ENCODE assay signal across 8 cellular contexts in genomic region chr13:19634129-19634740, GRCh38. TPM values are rescaled to one million over a fixed set of nuclear protein-coding genes. Genes with fewer than 3 reads are reported as not detected.
DNase-seq lines count a peak whose midpoint lies in the region; ATAC-seq and TF ChIP-seq lines count a peak whose summit lies in the region.

No MANE protein-coding gene starts in this region.

- peaks cover 33 to 46% (median 39%) of the 10 kb centered on the region in 4 donors for H3K4me1 ChIP-seq in esophagus muscularis mucosa

- WGBS in esophagus muscularis mucosa: 0% methylated on average over 14 of the region's 14 CpGs

- H3K27me3 Mint-ChIP-seq in stimulated activated naive CD8-positive, alpha-beta T cell treated with anti-CD3 and anti-CD28 coated beads, Interleukin-15, Interleukin-2, amounts not matched to agents 100 ng/mL and 50 ng/mL, for 24 hours: no peaks in the 10 kb centered on the region
- H3K27me3 Mint-ChIP-seq in T-cell: no peaks in the 10 kb centered on the region

- peak overlapping the region; percentile 98 for H3K27ac Mint-ChIP-seq in stimulated activated naive CD8-positive, alpha-beta T cell treated with anti-CD3 and anti-CD28 coated beads, Interleukin-15, Interleukin-2, amounts not matched to agents 100 ng/mL and 50 ng/mL, for 24 hours
- peak overlapping the region; percentile 99 to 100 for H3K27ac Mint-ChIP-seq in T-cell

- no peaks in the 10 kb centered on the region for H3K9me3 ChIP-seq in esophagus muscularis mucosa

- DNase-seq in stimulated activated naive CD8-positive, alpha-beta T cell treated with anti-CD3 and anti-CD28 coated beads, Interleukin-15, Interleukin-2, amounts not matched to agents 100 U/mL and 50 U/mL, for 24 hours: no peak
- DNase-seq in T-cell: peak in 3 of 34 experiments; percentile 4 to 8 (median 6)
- DNase-seq in esophagus muscularis mucosa (ENCODE audit: extremely low spot score): no peak
- peak; percentile 59 for DNase-seq in myocyte (ENCODE audit: low read depth)
- no peak for DNase-seq in H4 (ENCODE audit: low spot score)
- no peak for DNase-seq in stimulated activated naive CD4-positive, alpha-beta T cell treated with Interleukin-2 at 50 U/mL for 16 hours (lab: John Stamatoyannopoulos, UW)

- intact Hi-C loops in esophagus muscularis mucosa (cut with DNase I): loop anchor here (5.0 to 10.0 kb wide), 2 partner anchors 231 to 323 kb away; partner anchors contain the start of genes ZMYM2 and ZMYM5

- no peak for ATAC-seq in stimulated activated naive CD8-positive, alpha-beta T cell treated with anti-CD3 and anti-CD28 coated beads, Interleukin-15, Interleukin-2, amounts not matched to agents 100 U/mL and 50 U/mL, for 24 hours
- peak; percentile 22 for ATAC-seq in HG03159 (IDR thresholded peaks at IDR 0.05; ENCODE audit: unreplicated experiment)
- peak; percentile 14 to 22 (median 20) for ATAC-seq in T-cell (replicated peaks in 1 of 4)

- no peak for TF ChIP-seq EP300 in esophagus muscularis mucosa (IDR thresholded peaks at IDR 0.05)

- H3K36me3 Mint-ChIP-seq in stimulated activated naive CD8-positive, alpha-beta T cell treated with anti-CD3 and anti-CD28 coated beads, Interleukin-15, Interleukin-2, amounts not matched to agents 100 ng/mL and 50 ng/mL, for 24 hours (ENCODE audit: low read depth): peaks cover 38% of the 10 kb centered on the region
- peaks cover 15% of the 10 kb centered on the region for H3K36me3 Mint-ChIP-seq in T-cell

- POLR2A ChIA-PET in T-cell (lab: Charles Lee): interaction anchor here (0.5 to 1.1 kb wide), 2 partner anchors 43 to 215 kb away, joined by 3 to 5 read pairs; no protein-coding TSS in a partner anchor

- H3K4me3 ChIP-seq in esophagus muscularis mucosa: peak overlapping the region; percentile 73 to 91 (median 84)

- CTCF ChIA-PET in T-cell (lab: Charles Lee): interaction anchor here in 1 of 2 donors (0.6 kb wide), 1 partner anchor 695 kb away, joined by 7 read pairs; no protein-coding TSS in a partner anchor

- TF ChIP-seq POLR2A in esophagus muscularis mucosa (IDR thresholded peaks at IDR 0.05; ENCODE audit: low read depth): no peak

- H3K27me3 ChIP-seq in esophagus muscularis mucosa: no peaks in the 10 kb centered on the region

- no peak for TF ChIP-seq CTCF in esophagus muscularis mucosa (IDR thresholded peaks at IDR 0.05)

- peak overlapping the region; percentile 92 to 96 (median 94) for H3K27ac ChIP-seq in esophagus muscularis mucosa (replicated peaks in 1 of 4)

- H3K36me3 ChIP-seq in esophagus muscularis mucosa: peaks cover 0 to 4% (median 0%) of the 10 kb centered on the region in 4 donors

- peak overlapping the region; percentile 99 for H3K4me3 Mint-ChIP-seq in stimulated activated naive CD8-positive, alpha-beta T cell treated with anti-CD3 and anti-CD28 coated beads, Interleukin-15, Interleukin-2, amounts not matched to agents 100 ng/mL and 50 ng/mL, for 24 hours
- H3K4me3 Mint-ChIP-seq in T-cell: peak overlapping the region; percentile 100

- peaks cover 43% of the 10 kb centered on the region for H3K4me1 Mint-ChIP-seq in stimulated activated naive CD8-positive, alpha-beta T cell treated with anti-CD3 and anti-CD28 coated beads, Interleukin-15, Interleukin-2, amounts not matched to agents 100 ng/mL and 50 ng/mL, for 24 hours (ENCODE audit: low read depth)
- H3K4me1 Mint-ChIP-seq in T-cell: peaks cover 41 to 48% (median 46%) of the 10 kb centered on the region in 3 donors

- peaks cover 4% of the 10 kb centered on the region for H3K9me3 Mint-ChIP-seq in stimulated activated naive CD8-positive, alpha-beta T cell treated with anti-CD3 and anti-CD28 coated beads, Interleukin-15, Interleukin-2, amounts not matched to agents 100 ng/mL and 50 ng/mL, for 24 hours
- peaks cover 0 to 5% (median 4%) of the 10 kb centered on the region in 3 donors for H3K9me3 Mint-ChIP-seq in T-cell

RNA-seq across cellular contexts. Expression of gene MPHOSPH8, which starts 0.8 kb away (rescaled TPM):
- 10 to 100 TPM; 64.5 to 91.3 (median 84.1) TPM for total RNA-seq in T-cell
- 10 to 100 TPM; 34.1 to 40.3 (median 39.0) TPM for total RNA-seq in esophagus muscularis mucosa
- total RNA-seq in myocyte: 14.8 and 16.7 TPM in 2 replicates
- polyA plus RNA-seq in myocyte (2012): 20.4 TPM
- total RNA-seq in H4 (2014; rRNA removed; shearing (Covaris generic)): 4.8 and 5.7 TPM in 2 replicates
